13 cellular contexts compared by ENCODE assay signal in genomic region chr2:18077724-18078123, GRCh38.
DNase-seq lines count a peak whose midpoint lies in the region; ATAC-seq and TF ChIP-seq lines count a peak whose summit lies in the region.
"Had no signal": no experiment of that assay in that cellular context is flagged by ENCODE, and none has a peak within 500 bp of the region (broad histone marks: within the 10 kb centered on the region; RNA-seq: fewer than 3 reads in every experiment).

No MANE protein-coding gene starts in this region.

- peaks cover 2% of the 10 kb centered on the region for H3K9me3 Mint-ChIP-seq in activated CD4-positive, alpha-beta T cell treated with anti-CD3 and anti-CD28 coated beads for 36 hours (ENCODE audit: low read depth)

- intact Hi-C loops in activated CD4-positive, alpha-beta T cell treated with anti-CD3 and anti-CD28 coated beads for 36 hours (cut with DNase I, micrococcal nuclease), result no loop called here

- peaks cover 9% of the 10 kb centered on the region for H3K4me1 Mint-ChIP-seq in activated CD4-positive, alpha-beta T cell treated with anti-CD3 and anti-CD28 coated beads for 36 hours

- H3K27ac ChIP-seq in DND-41 (ENCODE audit: low read length), result no peak overlapping the region
- H3K27ac ChIP-seq in SJCRH30, result peak overlapping the region; percentile 50

- H3K9ac ChIP-seq in DND-41 (ENCODE audit: low read depth, low read length), result no peak overlapping the region

- POLR2A ChIA-PET in activated CD4-positive, alpha-beta T cell treated with anti-CD3 and anti-CD28 coated beads for 36 hours (lab: Charles Lee), result no interaction called here

- H4K20me1 ChIP-seq in DND-41 (ENCODE audit: insufficient read depth, low read length), result no peaks in the 10 kb centered on the region

- ATAC-seq in DND-41 (ENCODE audit: insufficient read depth, low read depth) (peak; percentile 97), HG03565 (IDR thresholded peaks at IDR 0.05; ENCODE audit: unreplicated experiment) (peak; percentile 70), HG03342 (IDR thresholded peaks at IDR 0.05; ENCODE audit: unreplicated experiment) (no peak), HG02884 (IDR thresholded peaks at IDR 0.05; ENCODE audit: unreplicated experiment) (no peak)
- no peak for ATAC-seq in activated CD4-positive, alpha-beta T cell treated with anti-CD3 and anti-CD28 coated beads for 36 hours
- ATAC-seq: activated CD4-positive, CD25-positive, alpha-beta regulatory T cell treated with anti-CD3 and anti-CD28 coated beads, Interleukin-2, amount 50 U/mL, for 24 hours; Panc1 had no signal

- no peak overlapping the region for H3K27ac Mint-ChIP-seq in activated CD4-positive, alpha-beta T cell treated with anti-CD3 and anti-CD28 coated beads for 36 hours

- no peaks in the 10 kb centered on the region for H3K79me2 ChIP-seq in DND-41 (ENCODE audit: insufficient read depth, low read length)

- H3K36me3 ChIP-seq in DND-41 (ENCODE audit: insufficient read depth, low read length), result no peaks in the 10 kb centered on the region
- no peaks in the 10 kb centered on the region for H3K36me3 ChIP-seq in SJCRH30

- H3K9me3 ChIP-seq in DND-41 (ENCODE audit: insufficient read depth, low read length, severe bottlenecking) (no peaks in the 10 kb centered on the region), SJCRH30 (replicated peaks) (peaks cover 17% of the 10 kb centered on the region)

- H2AFZ ChIP-seq in DND-41 (ENCODE audit: low read depth, low read length), result no peak overlapping the region

- H3K4me3 Mint-ChIP-seq in activated CD4-positive, alpha-beta T cell treated with anti-CD3 and anti-CD28 coated beads for 36 hours, result no peak overlapping the region

- H3K27me3 Mint-ChIP-seq in activated CD4-positive, alpha-beta T cell treated with anti-CD3 and anti-CD28 coated beads for 36 hours, result peaks cover 2% of the 10 kb centered on the region

- H3K27me3 ChIP-seq in DND-41 (ENCODE audit: insufficient read depth, low read length, poor library complexity) (no peaks in the 10 kb centered on the region), SJCRH30 (no peaks in the 10 kb centered on the region)

- no peaks in the 10 kb centered on the region for H3K36me3 Mint-ChIP-seq in activated CD4-positive, alpha-beta T cell treated with anti-CD3 and anti-CD28 coated beads for 36 hours (ENCODE audit: low read depth)

- DNase-seq in DND-41 (peak; percentile 25), SJCRH30 (peak; percentile 49 to 69), foreskin fibroblast (peak; percentile 75 to 76), NCI-H187 (lab: John Stamatoyannopoulos, UW) (no peak)
- no peak for DNase-seq in activated CD4-positive, alpha-beta T cell treated with anti-CD3 and anti-CD28 coated beads for 36 hours
- DNase-seq: activated effector memory CD4-positive, alpha-beta T cell treated with anti-CD3 and anti-CD28 coated beads, Interleukin-2, amount 50 U/mL, for 16 hours; COR-L47; NCI-H1436 treated with DMSO at 0.1 percent for 48 hours had no signal

- TF ChIP-seq CTCF in DND-41 (IDR thresholded peaks at IDR 0.05; ENCODE audit: borderline replicate concordance, extremely low read depth, low read length, poor library complexity, severe bottlenecking), result no peak
- TF ChIP-seq CTCF in foreskin fibroblast (IDR thresholded peaks at IDR 0.05; ENCODE audit: low read depth, low read length), result no peak

- H3K4me3 ChIP-seq in DND-41 (ENCODE audit: low read depth in 1 of 2, low read length in 2 of 2) (no peak overlapping the region), SJCRH30 (no peak overlapping the region), foreskin fibroblast (ENCODE audit: low read depth in 1 of 2, low read length in 2 of 2) (no peak overlapping the region)

- H3K4me1 ChIP-seq in DND-41 (ENCODE audit: insufficient read depth, low read length), result no peaks in the 10 kb centered on the region
- peaks cover 21% of the 10 kb centered on the region for H3K4me1 ChIP-seq in SJCRH30

- CTCF ChIA-PET in activated CD4-positive, alpha-beta T cell treated with anti-CD3 and anti-CD28 coated beads for 36 hours (lab: Charles Lee), result no interaction called here

- no peak overlapping the region for H3K4me2 ChIP-seq in DND-41 (ENCODE audit: insufficient read depth, low read length)

Comparison
In these comparisons a context has a peak if more than half of its experiments do, and no peak if none do; other contexts are left out.
1. ATAC-seq: peak in DND-41 (single experiment) and HG03565 (single experiment); none in activated CD4-positive, alpha-beta T cell treated with anti-CD3 and anti-CD28 coated beads for 36 hours (single experiment), HG03342 (single experiment) and HG02884 (single experiment).
2. DNase-seq: peak in DND-41 (single experiment), SJCRH30 (2 of 2) and foreskin fibroblast (2 of 2); none in activated CD4-positive, alpha-beta T cell treated with anti-CD3 and anti-CD28 coated beads for 36 hours (single experiment) and NCI-H187 (0 of 2).